ENCODE assay signal across 37 cellular contexts in the genomic region with DNA sequence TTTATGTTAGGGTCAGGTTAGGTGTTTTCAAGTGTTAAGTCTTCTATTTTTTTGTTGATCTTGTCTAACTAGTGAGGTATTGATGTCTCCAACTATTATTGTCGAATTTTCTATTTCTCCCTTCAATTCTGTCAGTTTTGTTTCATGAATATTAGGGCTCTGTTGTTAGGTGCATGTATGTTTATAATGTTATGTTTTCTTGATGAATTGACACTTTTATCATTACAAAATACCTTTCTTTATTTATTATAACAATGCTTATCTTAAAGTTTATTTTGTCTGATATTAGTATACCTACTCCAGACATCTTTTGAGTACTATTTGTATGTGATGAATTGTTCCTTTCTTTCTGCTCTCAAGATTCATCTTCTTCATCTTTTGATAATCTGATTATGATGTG. TPM values are rescaled to one million over a fixed set of nuclear protein-coding genes. Genes with fewer than 3 reads are reported as not detected.
"Had no signal": no experiment of that assay in that cellular context is flagged by ENCODE, and none has a peak within 500 bp of the region (broad histone marks: within the 10 kb centered on the region; RNA-seq: fewer than 3 reads in every experiment).

No MANE protein-coding gene starts in this region.

- H3K36me3 ChIP-seq: adrenal gland, ascending aorta, brain microvascular endothelial cell, breast epithelium, cardiac muscle cell had no signal

- H3K27me3 ChIP-seq: ascending aorta, body of pancreas, brain microvascular endothelial cell, breast epithelium, cardiac muscle cell had no signal

- FAIRE-seq: astrocyte, bronchial epithelial cell had no signal

- ATAC-seq: activated naive CD4-positive, alpha-beta T cell treated with anti-CD3 and anti-CD28 coated beads, Interleukin-2, amount 50 U/mL, for 72 hours; activated naive CD8-positive, alpha-beta T cell treated with anti-CD3 and anti-CD28 coated beads, Interleukin-2, amount 50 U/mL, for 24 hours; activated T-cell treated with anti-CD3 and anti-CD28 coated beads, Interleukin-2, amount 50 U/mL, for 4 hours; activated T-cell treated with anti-CD3 and anti-CD28 coated beads, Interleukin-2, amount 50 U/mL, for 72 hours; activated T-helper 17 cell treated with anti-CD3 and anti-CD28 coated beads, Interleukin-2, amount 50 U/mL, for 72 hours; body of pancreas had no signal

- H3K4me3 ChIP-seq: adrenal gland, ascending aorta, body of pancreas, breast epithelium, cardiac muscle cell had no signal

- DNase-seq: activated effector memory CD4-positive, alpha-beta T cell treated with anti-CD3 and anti-CD28 coated beads, Interleukin-2, amount 50 U/mL, for 16 hours; activated effector memory CD4-positive, alpha-beta T cell treated with Interleukin-2 at 50 U/mL for 16 hours; activated gamma-delta T cell; activated gamma-delta T cell treated with Interleukin-2 at 50 U/mL for 16 hours; activated naive CD4-positive, alpha-beta T cell; activated naive CD4-positive, alpha-beta T cell treated with anti-CD3 and anti-CD28 coated beads for 36 hours; activated naive CD4-positive, alpha-beta T cell treated with anti-CD3 and anti-CD28 coated beads, Interleukin-2, amount 10 ng/mL, durations not matched to agents 7 days and 5 days; activated naive CD4-positive, alpha-beta T cell treated with anti-CD3 and anti-CD28 coated beads, Interleukin-2, amount 50 U/mL, for 16 hours; activated naive CD4-positive, alpha-beta T cell treated with Interleukin-2 at 50 U/mL for 16 hours; activated naive CD8-positive, alpha-beta T cell treated with anti-CD3 and anti-CD28 coated beads for 36 hours; activated naive CD8-positive, alpha-beta T cell treated with anti-CD3 and anti-CD28 coated beads, Interleukin-2, amount 10 ng/mL, durations not matched to agents 7 days and 5 days; activated naive CD8-positive, alpha-beta T cell treated with anti-CD3 and anti-CD28 coated beads, Interleukin-2, amount 50 U/mL, for 24 hours; activated T-cell treated with anti-CD3 and anti-CD28 coated beads, Interleukin-2, amount 50 U/mL, for 24 hours; activated T-cell treated with anti-CD3 and anti-CD28 coated beads, Interleukin-2, amount 50 U/mL, for 4 hours; activated T-cell treated with anti-CD3 and anti-CD28 coated beads, Interleukin-2, amount 50 U/mL, for 48 hours; activated T-cell treated with anti-CD3 and anti-CD28 coated beads, Interleukin-2, amount 50 U/mL, for 72 hours; adrenal gland; amniotic stem cell; amygdala; anterior cingulate cortex; aorta; body of pancreas; brain microvascular endothelial cell; caudate nucleus; central memory CD4-positive, alpha-beta T cell; cerebellar nuclear complex had no signal

- H3K27ac ChIP-seq: adrenal gland, ascending aorta, body of pancreas, brain microvascular endothelial cell, breast epithelium, cardiac muscle cell had no signal

- H3K9me3 ChIP-seq: adrenal gland, ascending aorta, body of pancreas, breast epithelium had no signal

- H3K4me1 ChIP-seq: adrenal gland, ascending aorta, body of pancreas, breast epithelium had no signal

RNA-seq across cellular contexts. Expression of a gene that starts 19.2 kb away (rescaled TPM):
- total RNA-seq: activated naive CD8-positive, alpha-beta T cell treated with anti-CD3 and anti-CD28 coated beads for 36 hours; activated naive CD8-positive, alpha-beta T cell treated with anti-CD3 and anti-CD28 coated beads, Interleukin-2, amount 10 ng/mL, durations not matched to agents 7 days and 5 days; activated T-cell treated with anti-CD3 and anti-CD28 coated beads, Interleukin-2, amount 50 U/mL, for 72 hours; activated T-helper 17 cell treated with anti-CD3 and anti-CD28 coated beads, Interleukin-2, amount 50 U/mL, for 72 hours; adrenal gland; aorta; ascending aorta; astrocyte; body of pancreas; breast epithelium; bronchial epithelial cell; cardiac muscle cell; cardiac septum; cerebellum; chondrocyte had no signal
- polyA plus RNA-seq: adipose tissue, adrenal gland, aorta, cardiac muscle cell had no signal
